Comparison of ENCODE assay signal across 28 cellular contexts in the genomic region with DNA sequence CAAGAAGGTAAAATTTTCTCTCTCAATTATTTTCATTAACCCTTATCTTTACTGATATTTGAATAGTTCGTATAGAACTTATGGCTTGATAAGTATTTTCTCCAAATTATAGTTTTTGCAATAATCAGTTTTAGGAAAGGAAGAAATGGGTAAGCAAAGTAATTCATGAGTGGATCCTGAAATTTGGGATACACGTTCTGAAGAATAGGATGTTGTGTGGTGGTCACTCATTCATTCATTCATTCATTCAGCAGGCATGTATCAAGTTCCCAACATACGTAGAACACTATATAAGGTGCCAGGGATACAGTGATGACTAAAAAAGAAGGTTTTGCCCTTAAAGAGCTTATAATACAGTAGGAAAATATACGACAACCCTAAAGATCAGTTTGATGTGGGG.
"Had no signal": no experiment of that assay in that cellular context is flagged by ENCODE, and none has a peak within 500 bp of the region (broad histone marks: within the 10 kb centered on the region; RNA-seq: fewer than 3 reads in every experiment).

No MANE protein-coding gene starts in this region.

- H3K4me1 Mint-ChIP-seq: stimulated activated effector memory CD8-positive, alpha-beta T cell treated with anti-CD3 and anti-CD28 coated beads, Interleukin-12 subunit alpha, Interleukin-12 subunit beta, amount 100 ng/mL, for 72 hours; stimulated activated memory B cell treated with anti-CD40 and anti-IgM and Interleukin-4, amounts not matched to agents 10 μg/mL and 1 μg/mL and 100 μg/mL, for 72 hours; stimulated activated naive B cell treated with anti-CD40 and anti-IgM and Interleukin-4, amounts not matched to agents 10 μg/mL and 1 μg/mL and 100 μg/mL, for 72 hours; stimulated activated naive CD8-positive, alpha-beta T cell treated with anti-CD3 and anti-CD28 coated beads, Interleukin-15, amount 100 ng/mL, for 72 hours had no signal

- FAIRE-seq: urothelium cell line had no signal

- H3K27me3 ChIP-seq: stomach, suprapubic skin, testis, thyroid gland, tibial artery, tibial nerve, transverse colon, upper lobe of left lung, upper lobe of right lung, uterus, vagina had no signal

- H3K4me3 ChIP-seq: stomach, suprapubic skin, testis, thoracic aorta, thyroid gland, tibial artery, tibial nerve, transverse colon, upper lobe of left lung, upper lobe of right lung, uterus, vagina had no signal

- H3K9me3 Mint-ChIP-seq: stimulated activated effector memory CD8-positive, alpha-beta T cell treated with anti-CD3 and anti-CD28 coated beads, Interleukin-12 subunit alpha, Interleukin-12 subunit beta, amount 100 ng/mL, for 72 hours; stimulated activated memory B cell treated with anti-CD40 and anti-IgM and Interleukin-4, amounts not matched to agents 10 μg/mL and 1 μg/mL and 100 μg/mL, for 72 hours; stimulated activated naive B cell treated with anti-CD40 and anti-IgM and Interleukin-4, amounts not matched to agents 10 μg/mL and 1 μg/mL and 100 μg/mL, for 72 hours; stimulated activated naive CD8-positive, alpha-beta T cell treated with anti-CD3 and anti-CD28 coated beads, Interleukin-15, amount 100 ng/mL, for 72 hours; stimulated activated naive CD8-positive, alpha-beta T cell treated with anti-CD3 and anti-CD28 coated beads, Interleukin-15, Interleukin-2, amounts not matched to agents 100 ng/mL and 50 ng/mL, for 24 hours; type B pancreatic cell had no signal

- ATAC-seq: stimulated activated effector memory CD8-positive, alpha-beta T cell treated with anti-CD3 and anti-CD28 coated beads, Interleukin-12 subunit alpha, Interleukin-12 subunit beta, amount 100 ng/mL, for 72 hours; stimulated activated memory B cell treated with anti-CD40 and anti-IgM and Interleukin-4, amounts not matched to agents 10 μg/mL and 1 μg/mL and 100 μg/mL, for 72 hours; stimulated activated naive B cell treated with anti-CD40 and anti-IgM and Interleukin-4, amounts not matched to agents 10 μg/mL and 1 μg/mL and 100 μg/mL, for 72 hours; stimulated activated naive CD8-positive, alpha-beta T cell treated with anti-CD3 and anti-CD28 coated beads, Interleukin-15, amount 100 ng/mL, for 72 hours; stimulated activated naive CD8-positive, alpha-beta T cell treated with anti-CD3 and anti-CD28 coated beads, Interleukin-15, Interleukin-2, amounts not matched to agents 100 U/mL and 50 U/mL, for 24 hours; upper lobe of right lung had no signal

- H3K27ac ChIP-seq: stomach, suprapubic skin, testis, thoracic aorta, thyroid gland, tibial artery, tibial nerve, transverse colon, upper lobe of left lung, upper lobe of right lung, uterus, vagina had no signal

- H3K27me3 Mint-ChIP-seq: stimulated activated memory B cell treated with anti-CD40 and anti-IgM and Interleukin-4, amounts not matched to agents 10 μg/mL and 1 μg/mL and 100 μg/mL, for 72 hours; stimulated activated naive B cell treated with anti-CD40 and anti-IgM and Interleukin-4, amounts not matched to agents 10 μg/mL and 1 μg/mL and 100 μg/mL, for 72 hours; stimulated activated naive CD8-positive, alpha-beta T cell treated with anti-CD3 and anti-CD28 coated beads, Interleukin-15, amount 100 ng/mL, for 72 hours; stimulated activated naive CD8-positive, alpha-beta T cell treated with anti-CD3 and anti-CD28 coated beads, Interleukin-15, Interleukin-2, amounts not matched to agents 100 ng/mL and 50 ng/mL, for 24 hours; type B pancreatic cell had no signal

- H3K4me3 Mint-ChIP-seq: stimulated activated effector memory CD8-positive, alpha-beta T cell treated with anti-CD3 and anti-CD28 coated beads, Interleukin-12 subunit alpha, Interleukin-12 subunit beta, amount 100 ng/mL, for 72 hours; stimulated activated memory B cell treated with anti-CD40 and anti-IgM and Interleukin-4, amounts not matched to agents 10 μg/mL and 1 μg/mL and 100 μg/mL, for 72 hours; stimulated activated naive B cell treated with anti-CD40 and anti-IgM and Interleukin-4, amounts not matched to agents 10 μg/mL and 1 μg/mL and 100 μg/mL, for 72 hours; stimulated activated naive CD8-positive, alpha-beta T cell treated with anti-CD3 and anti-CD28 coated beads, Interleukin-15, amount 100 ng/mL, for 72 hours; stimulated activated naive CD8-positive, alpha-beta T cell treated with anti-CD3 and anti-CD28 coated beads, Interleukin-15, Interleukin-2, amounts not matched to agents 100 ng/mL and 50 ng/mL, for 24 hours; type B pancreatic cell had no signal

- DNase-seq: stimulated activated CD4-positive, alpha-beta T cell treated with anti-CD3 and anti-CD28 coated beads, Interleukin-2, amount 100 ng/mL, for 48 hours; stimulated activated CD4-positive, alpha-beta T cell treated with anti-CD3 and anti-CD28 coated beads, Interleukin-4, amount 100 ng/mL, for 1 hour; stimulated activated CD4-positive, alpha-beta T cell treated with anti-CD3 and anti-CD28 coated beads, Interleukin-4, amount 100 ng/mL, for 24 hours; stimulated activated CD4-positive, alpha-beta T cell treated with anti-CD3 and anti-CD28 coated beads, Interleukin-4, amount 100 ng/mL, for 4 hours; stimulated activated CD8-positive, alpha-beta memory T cell treated with anti-CD3 and anti-CD28 coated beads, Interleukin-4, amount 100 ng/mL, for 48 hours; stimulated activated naive B cell treated with anti-CD40 and anti-IgM and Interleukin-4, amounts not matched to agents 10 μg/mL and 1 μg/mL and 100 μg/mL, for 72 hours; stimulated activated naive CD4-positive, alpha-beta T cell; stimulated activated naive CD4-positive, alpha-beta T cell treated with Interleukin-2 at 50 U/mL for 16 hours; stimulated activated naive CD8-positive, alpha-beta T cell treated with anti-CD3 and anti-CD28 coated beads, Interleukin-15, amount 100 ng/mL, for 72 hours; stimulated activated naive CD8-positive, alpha-beta T cell treated with anti-CD3 and anti-CD28 coated beads, Interleukin-15, Interleukin-2, amounts not matched to agents 100 U/mL and 50 U/mL, for 24 hours; stomach; substantia nigra; testis; thyroid gland; tibial artery; transverse colon; upper lobe of left lung; upper lobe of right lung; uterus had no signal

- H3K27ac Mint-ChIP-seq: stimulated activated effector memory CD8-positive, alpha-beta T cell treated with anti-CD3 and anti-CD28 coated beads, Interleukin-12 subunit alpha, Interleukin-12 subunit beta, amount 100 ng/mL, for 72 hours; stimulated activated memory B cell treated with anti-CD40 and anti-IgM and Interleukin-4, amounts not matched to agents 10 μg/mL and 1 μg/mL and 100 μg/mL, for 72 hours; stimulated activated naive B cell treated with anti-CD40 and anti-IgM and Interleukin-4, amounts not matched to agents 10 μg/mL and 1 μg/mL and 100 μg/mL, for 72 hours; stimulated activated naive CD8-positive, alpha-beta T cell treated with anti-CD3 and anti-CD28 coated beads, Interleukin-15, amount 100 ng/mL, for 72 hours; stimulated activated naive CD8-positive, alpha-beta T cell treated with anti-CD3 and anti-CD28 coated beads, Interleukin-15, Interleukin-2, amounts not matched to agents 100 ng/mL and 50 ng/mL, for 24 hours; type B pancreatic cell had no signal

- H3K36me3 ChIP-seq: thoracic aorta, thyroid gland, uterus, vagina had no signal

- H3K9me3 ChIP-seq: stomach, suprapubic skin, testis, thoracic aorta, thyroid gland, tibial artery, tibial nerve, transverse colon, upper lobe of left lung, upper lobe of right lung, uterus, vagina had no signal

- H3K4me1 ChIP-seq: testis, transverse colon, upper lobe of left lung, upper lobe of right lung, uterus had no signal
